In genomic region chr1:71128060-71128459, GRCh38 we compare ENCODE assay signal across 8 cellular contexts.
"Had no signal": no experiment of that assay in that cellular context is flagged by ENCODE, and none has a peak within 500 bp of the region (broad histone marks: within the 10 kb centered on the region; RNA-seq: fewer than 3 reads in every experiment).

No MANE protein-coding gene starts in this region.

- H3K4me2 ChIP-seq: GM23338 had no signal

- H3K4me3 ChIP-seq: GM23248, GM23338, HAP-1 had no signal

- H3K36me3 ChIP-seq: HAP-1 had no signal

- H3K9ac ChIP-seq: GM23248 had no signal

- H3K9me3 ChIP-seq: HAP-1 had no signal

- H2AFZ ChIP-seq: GM23248, GM23338 had no signal

- H3K27ac ChIP-seq: GM23248 had no signal

- DNase-seq: GM23248, GOT3, H7, H9, HCEC 1CT, HFFc6 had no signal
